Comparison of ENCODE assay signal across 21 cellular contexts in the genomic region with DNA sequence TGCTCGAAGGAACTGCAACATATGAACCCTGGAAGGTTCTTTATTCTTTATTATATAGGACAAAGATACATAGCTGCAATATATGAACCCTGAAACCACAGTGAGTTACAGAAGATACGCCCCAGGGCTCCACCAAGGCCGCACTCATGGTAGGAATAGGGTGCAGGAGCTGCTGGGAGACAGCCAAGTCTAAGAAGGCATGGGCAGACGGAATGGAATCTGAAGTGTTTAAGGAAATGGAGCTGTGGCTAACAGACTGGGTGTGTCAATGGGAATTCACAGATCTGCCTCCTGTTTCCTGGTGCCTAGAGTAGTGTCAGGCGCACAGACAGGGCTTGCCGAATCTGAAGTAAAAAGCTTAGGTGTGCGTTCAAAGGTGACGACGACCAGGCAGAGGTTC.
A peak's percentile ranks its signal among the peaks of the same experiment; 100 is the strongest.
DNase-seq lines count a peak whose midpoint lies in the region; TF ChIP-seq lines count a peak whose summit lies in the region.
"Had no signal": no experiment of that assay in that cellular context is flagged by ENCODE, and none has a peak within 500 bp of the region (broad histone marks: within the 10 kb centered on the region; RNA-seq: fewer than 3 reads in every experiment).

No MANE protein-coding gene starts in this region.

- H3K4me3 ChIP-seq in colonic mucosa (no peak overlapping the region), thyroid gland (replicated peaks in 1 of 3) (no peak overlapping the region)
- H3K4me3 ChIP-seq: BLaER1, gastroesophageal sphincter, SK-N-MC, spleen had no signal

- WGBS in thyroid gland, 2 donors, result 59 to 74% methylated on average over 9 of the region's 9 CpGs

- H3K9ac ChIP-seq in colonic mucosa (ENCODE audit: low read depth in 2 of 2, low read length in 2 of 2), result peak overlapping the region in 1 of 2 donors; percentile 8
- H3K9ac ChIP-seq: BLaER1 had no signal

- no peaks in the 10 kb centered on the region for H3K27me3 ChIP-seq in colonic mucosa
- H3K27me3 ChIP-seq in thyroid gland, result no peaks in the 10 kb centered on the region
- H3K27me3 ChIP-seq: BLaER1, gastroesophageal sphincter, spleen had no signal

- no peak for TF ChIP-seq POLR2A in thyroid gland (IDR thresholded peaks at IDR 0.05)

- H3K9me3 ChIP-seq in colonic mucosa (no peaks in the 10 kb centered on the region), thyroid gland (no peaks in the 10 kb centered on the region)
- H3K9me3 ChIP-seq: Caco-2, gastroesophageal sphincter, spleen had no signal

- H3K36me3 ChIP-seq in colonic mucosa (no peaks in the 10 kb centered on the region), thyroid gland (no peaks in the 10 kb centered on the region)

- H3K27ac ChIP-seq in colonic mucosa (peak overlapping the region; percentile 73), thyroid gland (peak overlapping the region; percentile 85 to 95 (median 85))
- H3K27ac ChIP-seq: BLaER1, SK-N-MC, spleen had no signal

- intact Hi-C loops in colonic mucosa (cut with DNase I) (no loop called here), thyroid gland (cut with DNase I) (no loop called here)

- no peak for TF ChIP-seq CTCF in colonic mucosa (IDR thresholded peaks at IDR 0.05)
- no peak for TF ChIP-seq CTCF in thyroid gland (IDR thresholded peaks at IDR 0.05)

- H3K4me1 ChIP-seq in colonic mucosa (no peaks in the 10 kb centered on the region), thyroid gland (peaks cover 23 to 28% of the 10 kb centered on the region in 2 donors)

- DNase-seq in NCI-H345 (lab: John Stamatoyannopoulos, UW), result peak; percentile 48
- no peak for DNase-seq in NCI-H345 treated with DMSO at 0.1 percent for 48 hours (lab: John Stamatoyannopoulos, UW; ENCODE audit: unreplicated experiment)
- peak; percentile 61 for DNase-seq in NCI-H1092 treated with DMSO at 0.1 percent for 48 hours (lab: John Stamatoyannopoulos, UW)
- DNase-seq in colonic mucosa, result peak; percentile 90
- DNase-seq in thyroid gland, result peak; percentile 73 to 75
- DNase-seq in islet precursor cell, result no peak
- DNase-seq in T-helper 1 cell, result no peak
- no peak for DNase-seq in NCI-H1694 (lab: John Stamatoyannopoulos, UW)
- DNase-seq: Caco-2; HCEC 1CT; mesendoderm; naive thymus-derived CD4-positive, alpha-beta T cell; NCI-H1436 treated with DMSO at 0.1 percent for 48 hours; occipital lobe; retina; spleen; stimulated activated CD4-positive, alpha-beta T cell treated with anti-CD3 and anti-CD28 coated beads, Interleukin-4, amount 100 ng/mL, for 4 hours; T-helper 2 cell had no signal

Comparison
In these comparisons a context has a peak if more than half of its experiments do, and no peak if none do; other contexts are left out.
1. DNase-seq: peak in NCI-H345 (single experiment), NCI-H1092 treated with DMSO at 0.1 percent for 48 hours (single experiment), colonic mucosa (single experiment) and thyroid gland (2 of 2); none in NCI-H345 treated with DMSO at 0.1 percent for 48 hours (single experiment), islet precursor cell (single experiment), T-helper 1 cell (0 of 5) and NCI-H1694 (single experiment).